Comparison of ENCODE assay signal across 7 cellular contexts in the genomic region with DNA sequence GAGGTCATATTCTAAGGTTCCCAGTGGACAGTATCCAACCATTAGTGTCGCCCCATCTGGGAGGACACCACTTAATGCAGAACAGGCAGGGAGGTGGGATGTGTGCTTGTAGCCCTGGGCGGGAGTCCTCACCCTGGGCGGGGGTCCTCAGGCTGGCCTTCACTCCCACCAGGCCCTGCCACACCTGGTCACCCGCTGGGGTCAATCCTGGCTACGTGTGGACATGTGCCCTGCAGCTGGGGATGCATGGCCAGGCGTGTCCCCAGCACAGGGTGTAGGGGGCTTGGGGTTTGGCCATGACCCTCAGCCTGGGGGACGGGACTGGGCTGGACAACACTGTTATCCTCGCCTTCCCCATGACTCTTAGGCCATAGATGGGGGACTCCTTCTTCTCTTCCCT. TPM values are rescaled to one million over a fixed set of nuclear protein-coding genes. Genes with fewer than 3 reads are reported as not detected.
"Had no signal": no experiment of that assay in that cellular context is flagged by ENCODE, and none has a peak within 500 bp of the region (broad histone marks: within the 10 kb centered on the region; RNA-seq: fewer than 3 reads in every experiment).

No MANE protein-coding gene starts in this region.

- FAIRE-seq: H1, H54, HTR-8/SVneo had no signal

- DNase-seq: H9, HCEC 1CT, IMR-90 had no signal

- H3K4me2 ChIP-seq: GM23338 had no signal

- H2AFZ ChIP-seq: GM23338 had no signal

- H3K4me3 ChIP-seq: GM23338 had no signal

- ATAC-seq: GM23338 had no signal

RNA-seq across cellular contexts. Expression of a gene that starts 18.8 kb away (rescaled TPM):
- total RNA-seq: GM23338, H1, IMR-90 had no signal
- polyA plus RNA-seq: GM23338, IMR-90 had no signal

RNA-seq across cellular contexts. Expression of a gene that starts 19.3 kb away (rescaled TPM):
- total RNA-seq: IMR-90 had no signal
